20 cellular contexts compared by ENCODE assay signal in the genomic region with DNA sequence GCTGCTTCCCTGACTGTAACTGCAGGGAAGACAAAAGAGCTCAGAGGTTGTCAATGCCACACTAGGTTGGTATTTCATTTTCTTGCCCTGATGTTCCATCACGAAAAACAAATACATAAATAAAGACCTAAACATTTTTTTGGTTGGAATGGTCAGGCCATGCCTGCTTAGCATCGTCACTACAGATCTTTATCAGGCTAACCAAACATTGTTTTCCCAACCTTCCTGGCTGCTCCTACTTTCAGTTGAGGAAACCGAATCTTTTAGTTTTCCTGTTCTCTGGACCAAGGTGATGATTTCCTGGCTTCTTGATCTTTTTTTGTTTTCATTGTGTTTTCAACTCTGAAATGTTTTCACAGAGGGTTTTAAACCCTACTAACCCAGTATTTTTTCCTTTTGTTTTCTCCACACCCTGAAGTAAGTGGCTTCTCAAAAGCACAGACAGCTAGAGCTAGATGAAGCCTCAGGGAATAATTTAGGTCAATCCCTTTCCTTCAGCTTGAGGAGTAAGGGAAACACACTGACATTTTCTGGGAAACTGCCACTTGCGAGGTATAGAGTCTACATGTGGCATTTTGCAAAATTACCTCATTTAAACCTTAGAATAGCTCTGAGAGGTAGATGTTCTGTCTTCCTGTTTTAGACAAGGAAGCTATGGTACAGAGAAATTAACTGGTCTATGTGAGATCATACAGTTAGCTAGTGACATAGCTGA.
A peak's percentile ranks its signal among the peaks of the same experiment; 100 is the strongest.
DNase-seq lines count a peak whose midpoint lies in the region; ATAC-seq, FAIRE-seq and TF ChIP-seq lines count a peak whose summit lies in the region.
"Had no signal": no experiment of that assay in that cellular context is flagged by ENCODE, and none has a peak within 500 bp of the region (broad histone marks: within the 10 kb centered on the region; RNA-seq: fewer than 3 reads in every experiment).

No MANE protein-coding gene starts in this region.

- H3K36me3 ChIP-seq in breast epithelium = no peaks in the 10 kb centered on the region
- H3K36me3 ChIP-seq in K562 (ENCODE audit: control insufficient read depth, insufficient read depth, low read length) = no peaks in the 10 kb centered on the region
- H3K36me3 ChIP-seq: BE2C, gastroesophageal sphincter had no signal

- intact Hi-C loops in breast epithelium (cut with DNase I; ENCODE audit: low total_unique reads) (no loop called here), MCF 10A (cut with micrococcal nuclease) (no loop called here), K562 (cut with micrococcal nuclease) (no loop called here)

- H3K4me1 Mint-ChIP-seq in MCF 10A (ENCODE audit: insufficient read depth, unreplicated experiment) (no peaks in the 10 kb centered on the region), type B pancreatic cell (ENCODE audit: unreplicated experiment) (peaks cover 38% of the 10 kb centered on the region)
- H3K4me1 Mint-ChIP-seq: activated CD8-positive, alpha-beta memory T cell treated with anti-CD3 and anti-CD28 coated beads, Interleukin-2, amount 10 ng/mL, durations not matched to agents 7 days and 5 days; activated T-helper 17 cell treated with anti-CD3 and anti-CD28 coated beads, Interleukin-2, amount 50 U/mL, for 72 hours had no signal

- H3K9me3 Mint-ChIP-seq in MCF 10A (ENCODE audit: unreplicated experiment) (no peaks in the 10 kb centered on the region), type B pancreatic cell (peaks cover 4% of the 10 kb centered on the region)
- H3K9me3 Mint-ChIP-seq: activated naive CD8-positive, alpha-beta T cell treated with anti-CD3 and anti-CD28 coated beads, Interleukin-2, amount 10 ng/mL, durations not matched to agents 7 days and 5 days; activated T-helper 17 cell treated with anti-CD3 and anti-CD28 coated beads, Interleukin-2, amount 50 U/mL, for 72 hours had no signal

- H3K79me2 ChIP-seq in K562 (ENCODE audit: control insufficient read depth, insufficient read depth, low read length) = no peaks in the 10 kb centered on the region

- TF ChIP-seq CTCF in breast epithelium (IDR thresholded peaks at IDR 0.05) (no peak), MCF 10A (IDR thresholded peaks at IDR 0.05; ENCODE audit: unreplicated experiment) (no peak), K562 (IDR thresholded peaks at IDR 0.05 in 2 of 3, conservative IDR thresholded peaks at IDR 0.05 in 1 of 3; ENCODE audit: insufficient read depth in 2 of 3, low read depth in 1 of 3, low read length in 3 of 3) (no peak), type B pancreatic cell (conservative IDR thresholded peaks at IDR 0.05) (no peak)

- CTCF ChIA-PET in MCF 10A (lab: Yijun Ruan, JAX) = interaction anchor here (0.6 to 1.4 kb wide), 5 partner anchors 12 to 445 kb away, joined by 3 to 4 read pairs (median 3); no protein-coding TSS in a partner anchor
- CTCF ChIA-PET in K562 (lab: Yijun Ruan, JAX; ENCODE audit: low intra/inter-chr PET ratio) = no interaction called here

- no peak overlapping the region for H3K4me3 ChIP-seq in breast epithelium
- H3K4me3 ChIP-seq in K562 = no peak overlapping the region
- H3K4me3 ChIP-seq: gastroesophageal sphincter had no signal

- no peaks in the 10 kb centered on the region for H4K20me1 ChIP-seq in K562 (replicated peaks; ENCODE audit: control insufficient read depth, insufficient read depth, low read length)

- H3K27ac ChIP-seq in breast epithelium (peak overlapping the region; percentile 39 to 44), K562 (ENCODE audit: extremely low read depth, low read depth, low read length) (no peak overlapping the region)
- H3K27ac ChIP-seq: HL-60 had no signal

- H3K36me3 Mint-ChIP-seq in MCF 10A (ENCODE audit: insufficient read depth, unreplicated experiment) (no peaks in the 10 kb centered on the region), type B pancreatic cell (no peaks in the 10 kb centered on the region)
- H3K36me3 Mint-ChIP-seq: activated CD8-positive, alpha-beta memory T cell treated with anti-CD3 and anti-CD28 coated beads, Interleukin-2, amount 10 ng/mL, durations not matched to agents 7 days and 5 days; activated naive CD8-positive, alpha-beta T cell treated with anti-CD3 and anti-CD28 coated beads, Interleukin-2, amount 10 ng/mL, durations not matched to agents 7 days and 5 days had no signal

- TF ChIP-seq EP300 in K562 (IDR thresholded peaks at IDR 0.05; ENCODE audit: low read length) = no peak

- H3K4me3 Mint-ChIP-seq in MCF 10A (ENCODE audit: unreplicated experiment) = no peak overlapping the region
- H3K4me3 Mint-ChIP-seq in type B pancreatic cell = no peak overlapping the region
- H3K4me3 Mint-ChIP-seq: activated CD8-positive, alpha-beta memory T cell treated with anti-CD3 and anti-CD28 coated beads, Interleukin-2, amount 10 ng/mL, durations not matched to agents 7 days and 5 days; activated naive CD8-positive, alpha-beta T cell treated with anti-CD3 and anti-CD28 coated beads, Interleukin-2, amount 10 ng/mL, durations not matched to agents 7 days and 5 days; activated T-helper 17 cell treated with anti-CD3 and anti-CD28 coated beads, Interleukin-2, amount 50 U/mL, for 72 hours had no signal

- DNase-seq in breast epithelium (ENCODE audit: low spot score in 2 of 2) (no peak), MCF 10A (ENCODE audit: unreplicated experiment) (no peak), K562 (ENCODE audit: extremely low read depth in 1 of 4, low spot score in 3 of 4) (no peak), lung microvascular endothelial cell (ENCODE audit: low read depth in 2 of 2) (peak; percentile 48 to 67), type B pancreatic cell (ENCODE audit: extremely low spot score, unreplicated experiment) (no peak), NCI-H446 (lab: John Stamatoyannopoulos, UW) (no peak), anterior cingulate cortex (lab: John Stamatoyannopoulos, UW) (no peak), NCI-H2081 treated with DMSO at 0.1 percent for 48 hours (lab: John Stamatoyannopoulos, UW) (no peak)
- DNase-seq: activated CD4-positive, alpha-beta T cell treated with anti-CD3 and anti-CD28 coated beads for 4 hours; activated CD8-positive, alpha-beta memory T cell treated with anti-CD3 and anti-CD28 coated beads, Interleukin-2, amount 10 ng/mL, durations not matched to agents 7 days and 5 days; activated naive CD8-positive, alpha-beta T cell treated with anti-CD3 and anti-CD28 coated beads, Interleukin-2, amount 10 ng/mL, durations not matched to agents 7 days and 5 days; BE2C; Caco-2; DND-41; NCI-H1930; SIG-M5; T-helper 1 cell had no signal

- no peak overlapping the region for H2AFZ ChIP-seq in K562 (ENCODE audit: low read depth, low read length)

- TF ChIP-seq RAD21 in K562 (CRISPR knock-in tag; conservative IDR thresholded peaks at IDR 0.05 in 1 of 2, IDR thresholded peaks at IDR 0.05 in 1 of 2) = no peak

- in situ Hi-C loops in K562 (cut with MboI) = no loop called here

- BruUV-seq in MCF 10A (replicated peaks; lab: Mats Ljungman, UMichigan) (no TSS peak), K562 (replicated peaks; lab: Mats Ljungman, UMichigan) (no TSS peak)

- POLR2A ChIA-PET in MCF 10A (lab: Yijun Ruan, JAX) = no interaction called here
- POLR2A ChIA-PET in K562 (lab: Yijun Ruan, JAX) = interaction anchor here (0.9 to 1.3 kb wide), 2 partner anchors 8 to 16 kb away, joined by 3 to 4 read pairs; no protein-coding TSS in a partner anchor

- TF ChIP-seq POLR2A in breast epithelium (IDR thresholded peaks at IDR 0.05) = no peak
- no peak for TF ChIP-seq POLR2A in K562 (conservative IDR thresholded peaks at IDR 0.05)

- H3K4me1 ChIP-seq in breast epithelium = no peaks in the 10 kb centered on the region
- no peaks in the 10 kb centered on the region; a peak in 1 of 5 replicates for H3K4me1 ChIP-seq in K562 (replicated peaks in 1 of 2; ENCODE audit: control insufficient read depth in 2 of 2, insufficient read depth in 2 of 2, low read length in 2 of 2)

- no peak overlapping the region for H3K27ac Mint-ChIP-seq in MCF 10A (ENCODE audit: low read depth, unreplicated experiment)
- peak overlapping the region; percentile 30 for H3K27ac Mint-ChIP-seq in type B pancreatic cell
- H3K27ac Mint-ChIP-seq: activated CD8-positive, alpha-beta memory T cell treated with anti-CD3 and anti-CD28 coated beads, Interleukin-2, amount 10 ng/mL, durations not matched to agents 7 days and 5 days; activated naive CD8-positive, alpha-beta T cell treated with anti-CD3 and anti-CD28 coated beads, Interleukin-2, amount 10 ng/mL, durations not matched to agents 7 days and 5 days; activated T-helper 17 cell treated with anti-CD3 and anti-CD28 coated beads, Interleukin-2, amount 50 U/mL, for 72 hours had no signal

- 21% methylated on average over 4 of the region's 4 CpGs for WGBS in K562 (ENCODE audit: insufficient coverage, low coverage, missing lambda C conversion rate)

- H3K9ac ChIP-seq in K562 (ENCODE audit: insufficient read depth in 1 of 2, low read depth in 2 of 2, low read length in 2 of 2) = no peak overlapping the region

- H3K27me3 ChIP-seq in breast epithelium (no peaks in the 10 kb centered on the region), K562 (ENCODE audit: control insufficient read depth in 2 of 2, insufficient read depth in 2 of 2, low read length in 2 of 2) (0 out of 5 replicates have a peak, but pooled peaks cover 0 to 4% of the 10 kb centered on the region in 2 experiments)
- H3K27me3 ChIP-seq: BE2C, gastroesophageal sphincter had no signal

- H3K4me2 ChIP-seq in K562 (ENCODE audit: insufficient read depth, low read length) = no peak overlapping the region

- no peak for ATAC-seq in K562
- ATAC-seq: activated CD8-positive, alpha-beta memory T cell treated with anti-CD3 and anti-CD28 coated beads, Interleukin-2, amount 10 ng/mL, durations not matched to agents 7 days and 5 days; activated T-helper 17 cell treated with anti-CD3 and anti-CD28 coated beads, Interleukin-2, amount 50 U/mL, for 72 hours; gastroesophageal sphincter had no signal

- H3K9me3 ChIP-seq in breast epithelium = no peaks in the 10 kb centered on the region
- H3K9me3 ChIP-seq in K562 (replicated peaks; ENCODE audit: control insufficient read depth, insufficient read depth, low read depth, low read length) = no peaks in the 10 kb centered on the region
- H3K9me3 ChIP-seq: BE2C, Caco-2, gastroesophageal sphincter had no signal

- H3K27me3 Mint-ChIP-seq in MCF 10A (ENCODE audit: insufficient read depth, unreplicated experiment) (no peaks in the 10 kb centered on the region), type B pancreatic cell (no peaks in the 10 kb centered on the region)
- H3K27me3 Mint-ChIP-seq: activated CD8-positive, alpha-beta memory T cell treated with anti-CD3 and anti-CD28 coated beads, Interleukin-2, amount 10 ng/mL, durations not matched to agents 7 days and 5 days; activated naive CD8-positive, alpha-beta T cell treated with anti-CD3 and anti-CD28 coated beads, Interleukin-2, amount 10 ng/mL, durations not matched to agents 7 days and 5 days; activated T-helper 17 cell treated with anti-CD3 and anti-CD28 coated beads, Interleukin-2, amount 50 U/mL, for 72 hours had no signal

- no peaks in the 10 kb centered on the region for H3K9me1 ChIP-seq in K562 (ENCODE audit: control insufficient read depth, insufficient read depth, low read length)

- peak; percentile 35 for FAIRE-seq in K562 (lab: Jason Lieb, UNC)

TF ChIP-seq in K562, 482 proteins besides CTCF, POLR2A, EP300 and RAD21 (continues in another document):
- TF ChIP-seq SAFB2 (IDR thresholded peaks at IDR 0.05; ENCODE audit: borderline replicate concordance, low read depth, low read length, severe bottlenecking) (no peak), CHD4 (IDR thresholded peaks at IDR 0.05; ENCODE audit: insufficient read depth, insufficient replicate concordance, low read depth, low read length, poor library complexity, severe bottlenecking) (no peak), TCF7 (IDR thresholded peaks at IDR 0.05; ENCODE audit: borderline replicate concordance) (no peak)

Comparison
In these comparisons a context has a peak if more than half of its experiments do, and no peak if none do; other contexts are left out.
1. DNase-seq: peak in lung microvascular endothelial cell (2 of 2); none in breast epithelium (0 of 2), MCF 10A (single experiment), K562 (0 of 4), type B pancreatic cell (single experiment), NCI-H446 (0 of 2), anterior cingulate cortex (0 of 58) and NCI-H2081 treated with DMSO at 0.1 percent for 48 hours (single experiment).